10 cellular contexts compared by ENCODE assay signal in the genomic region with DNA sequence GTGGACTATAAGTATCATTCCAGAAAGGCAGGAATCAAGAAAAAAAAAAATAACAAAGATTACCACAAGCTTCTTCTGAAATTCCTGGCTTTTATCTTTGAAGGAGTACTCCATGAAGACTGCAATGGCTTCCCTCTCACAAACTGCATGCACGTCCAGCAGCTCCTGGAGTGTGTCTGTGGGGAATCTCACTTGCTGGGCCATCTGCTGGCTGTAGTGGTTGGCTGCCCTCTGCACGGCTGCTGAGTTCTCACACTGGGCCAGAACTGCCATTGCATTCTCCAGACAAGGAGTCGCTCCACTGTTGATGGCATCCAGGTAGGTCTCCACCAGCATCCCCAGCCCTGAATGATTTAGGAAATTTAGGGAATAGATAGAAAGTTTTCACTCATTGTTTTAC. TPM values are rescaled to one million over a fixed set of nuclear protein-coding genes. Genes with fewer than 3 reads are reported as not detected.
DNase-seq lines count a peak whose midpoint lies in the region; ATAC-seq and TF ChIP-seq lines count a peak whose summit lies in the region.
"Had no signal": no experiment of that assay in that cellular context is flagged by ENCODE, and none has a peak within 500 bp of the region (broad histone marks: within the 10 kb centered on the region; RNA-seq: fewer than 3 reads in every experiment).

No MANE protein-coding gene starts in this region.

- DNase-seq in adrenal gland (peak; percentile 30 to 78 (median 63)), hepatocyte (ENCODE audit: low spot score) (peak; percentile 58), retina (peak; percentile 3), tibial nerve (ENCODE audit: low spot score in 2 of 2) (no peak)
- no peak for DNase-seq in activated CD4-positive, alpha-beta T cell treated with anti-CD3 and anti-CD28 coated beads, Interleukin-2, amount 50 U/mL, for 4 hours
- no peak for DNase-seq in activated CD8-positive, alpha-beta memory T cell treated with anti-CD3 and anti-CD28 coated beads, Interleukin-2, amount 10 ng/mL, durations not matched to agents 7 days and 5 days
- DNase-seq: NCI-H1436 treated with DMSO at 0.1 percent for 48 hours had no signal

- no peaks in the 10 kb centered on the region for H3K79me2 ChIP-seq in hepatocyte

- TF ChIP-seq POLR2A in adrenal gland (IDR thresholded peaks at IDR 0.05) (no peak), tibial nerve (IDR thresholded peaks at IDR 0.05) (no peak)

- H3K4me1 ChIP-seq in HEK293 (ENCODE audit: control insufficient read depth, insufficient read depth, low read length) (no peaks in the 10 kb centered on the region), adrenal gland (replicated peaks in 1 of 2) (no peaks in the 10 kb centered on the region), hepatocyte (ENCODE audit: insufficient read depth) (no peaks in the 10 kb centered on the region), tibial nerve (peaks cover 0 to 10% (median 0%) of the 10 kb centered on the region in 4 donors)

- H3K9me3 Mint-ChIP-seq in activated CD8-positive, alpha-beta memory T cell treated with anti-CD3 and anti-CD28 coated beads, Interleukin-2, amount 10 ng/mL, durations not matched to agents 7 days and 5 days (ENCODE audit: low read depth), result no peaks in the 10 kb centered on the region

- no peak overlapping the region for H3K27ac Mint-ChIP-seq in activated CD8-positive, alpha-beta memory T cell treated with anti-CD3 and anti-CD28 coated beads, Interleukin-2, amount 10 ng/mL, durations not matched to agents 7 days and 5 days

- H3K4me3 Mint-ChIP-seq in activated CD8-positive, alpha-beta memory T cell treated with anti-CD3 and anti-CD28 coated beads, Interleukin-2, amount 10 ng/mL, durations not matched to agents 7 days and 5 days, result no peak overlapping the region

- no peaks in the 10 kb centered on the region for H3K27me3 Mint-ChIP-seq in activated CD8-positive, alpha-beta memory T cell treated with anti-CD3 and anti-CD28 coated beads, Interleukin-2, amount 10 ng/mL, durations not matched to agents 7 days and 5 days

- ATAC-seq in GM21447 (IDR thresholded peaks at IDR 0.05; ENCODE audit: unreplicated experiment), result no peak
- ATAC-seq in activated CD8-positive, alpha-beta memory T cell treated with anti-CD3 and anti-CD28 coated beads, Interleukin-2, amount 10 ng/mL, durations not matched to agents 7 days and 5 days, result no peak

- 51 to 63% (median 56%) methylated on average over 3 of the region's 3 CpGs for WGBS in adrenal gland, 4 donors
- 41% methylated on average over 3 of the region's 3 CpGs for WGBS in hepatocyte (ENCODE audit: low lambda C conversion rate, missing lambda C conversion rate)
- WGBS in tibial nerve, 2 donors, result 35 to 50% methylated on average over 3 of the region's 3 CpGs

- H3K4me1 Mint-ChIP-seq in activated CD8-positive, alpha-beta memory T cell treated with anti-CD3 and anti-CD28 coated beads, Interleukin-2, amount 10 ng/mL, durations not matched to agents 7 days and 5 days, result peaks cover 6% of the 10 kb centered on the region

- peak; percentile 36 for TF ChIP-seq CTCF in HEK293 (tag by site-specific recombination; IDR thresholded peaks at IDR 0.05)
- TF ChIP-seq CTCF in adrenal gland (IDR thresholded peaks at IDR 0.05), result peak in 5 of 6 experiments; percentile 16 to 49 (median 39)
- TF ChIP-seq CTCF in hepatocyte (IDR thresholded peaks at IDR 0.05; ENCODE audit: poor library complexity), result peak; percentile 34
- TF ChIP-seq CTCF in tibial nerve (IDR thresholded peaks at IDR 0.05), result peak in 1 of 5 experiments; percentile 11

- H3K36me3 Mint-ChIP-seq in activated CD8-positive, alpha-beta memory T cell treated with anti-CD3 and anti-CD28 coated beads, Interleukin-2, amount 10 ng/mL, durations not matched to agents 7 days and 5 days, result peaks cover 3% of the 10 kb centered on the region

- H4K20me1 ChIP-seq in hepatocyte (ENCODE audit: insufficient read depth, poor library complexity, severe bottlenecking), result no peaks in the 10 kb centered on the region

- H3K36me3 ChIP-seq in HEK293 (ENCODE audit: control insufficient read depth in 2 of 2, insufficient read depth in 1 of 2, low read length in 2 of 2), result no peaks in the 10 kb centered on the region
- no peaks in the 10 kb centered on the region for H3K36me3 ChIP-seq in adrenal gland (replicated peaks in 1 of 2)
- H3K36me3 ChIP-seq in hepatocyte (replicated peaks; ENCODE audit: insufficient read depth, low read depth), result no peaks in the 10 kb centered on the region
- no peaks in the 10 kb centered on the region for H3K36me3 ChIP-seq in tibial nerve

- peak in 1 of 2 donors; percentile 11 for TF ChIP-seq EP300 in tibial nerve (IDR thresholded peaks at IDR 0.05)

- H3K4me3 ChIP-seq in HEK293 (ENCODE audit: low read depth, low read length) (no peak overlapping the region), adrenal gland (no peak overlapping the region), hepatocyte (no peak overlapping the region), tibial nerve (no peak overlapping the region)

- intact Hi-C loops in adrenal gland (cut with DNase I), result no loop called here

- H3K27ac ChIP-seq in HEK293 (ENCODE audit: extremely low read depth, low read depth, low read length), result no peak overlapping the region
- H3K27ac ChIP-seq in adrenal gland, result no peak overlapping the region
- no peak overlapping the region for H3K27ac ChIP-seq in hepatocyte
- H3K27ac ChIP-seq in tibial nerve, result no peak overlapping the region

- POLR2A ChIA-PET in HEK293 (lab: Yijun Ruan, JAX), result no interaction called here

- no peak overlapping the region for H3K4me2 ChIP-seq in hepatocyte

- CTCF ChIA-PET in HEK293 (lab: Yijun Ruan, JAX), result interaction anchor here (0.9 kb wide), 1 partner anchor 62 kb away, joined by 5 read pairs; no protein-coding TSS in a partner anchor
- CTCF ChIA-PET in activated CD8-positive, alpha-beta memory T cell treated with anti-CD3 and anti-CD28 coated beads, Interleukin-2, amount 10 ng/mL, durations not matched to agents 7 days and 5 days (lab: Charles Lee), result interaction anchor here (0.7 to 1.0 kb wide), 2 partner anchors 24 to 68 kb away, joined by 3 to 4 read pairs; no protein-coding TSS in a partner anchor

- no peak overlapping the region for H2AFZ ChIP-seq in hepatocyte

- no peaks in the 10 kb centered on the region for H3K9me2 ChIP-seq in hepatocyte (replicated peaks; ENCODE audit: insufficient read depth)

- H3K9me3 ChIP-seq in HEK293 (ENCODE audit: control insufficient read depth, insufficient read depth, low read depth, low read length) (no peaks in the 10 kb centered on the region), adrenal gland (replicated peaks in 1 of 3) (no peaks in the 10 kb centered on the region), hepatocyte (ENCODE audit: low read depth) (no peaks in the 10 kb centered on the region), tibial nerve (no peaks in the 10 kb centered on the region)

- no peaks in the 10 kb centered on the region for H3K27me3 ChIP-seq in adrenal gland
- no peaks in the 10 kb centered on the region for H3K27me3 ChIP-seq in hepatocyte
- H3K27me3 ChIP-seq in tibial nerve, result no peaks in the 10 kb centered on the region

TF ChIP-seq in HEK293, 187 proteins besides CTCF, POLR2A, EP300 and RAD21 (continues in another document):
- no peak for TF ChIP-seq ZEB2 (tag by site-specific recombination; IDR thresholded peaks at IDR 0.05)
- TF ChIP-seq ZNF555 (tag by site-specific recombination; conservative IDR thresholded peaks at IDR 0.05), result no peak
- TF ChIP-seq, protein P1, sequence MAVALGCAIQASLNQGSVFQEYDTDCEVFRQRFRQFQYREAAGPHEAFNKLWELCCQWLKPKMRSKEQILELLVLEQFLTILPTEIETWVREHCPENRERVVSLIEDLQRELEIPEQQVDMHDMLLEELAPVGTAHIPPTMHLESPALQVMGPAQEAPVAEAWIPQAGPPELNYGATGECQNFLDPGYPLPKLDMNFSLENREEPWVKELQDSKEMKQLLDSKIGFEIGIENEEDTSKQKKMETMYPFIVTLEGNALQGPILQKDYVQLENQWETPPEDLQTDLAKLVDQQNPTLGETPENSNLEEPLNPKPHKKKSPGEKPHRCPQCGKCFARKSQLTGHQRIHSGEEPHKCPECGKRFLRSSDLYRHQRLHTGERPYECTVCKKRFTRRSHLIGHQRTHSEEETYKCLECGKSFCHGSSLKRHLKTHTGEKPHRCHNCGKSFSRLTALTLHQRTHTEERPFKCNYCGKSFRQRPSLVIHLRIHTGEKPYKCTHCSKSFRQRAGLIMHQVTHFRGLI (tag by site-specific recombination; IDR thresholded peaks at IDR 0.05), result no peak
- no peak for TF ChIP-seq ZNF311 (tag by site-specific recombination; IDR thresholded peaks at IDR 0.05; ENCODE audit: borderline replicate concordance)
- TF ChIP-seq KLF10 (tag by site-specific recombination; IDR thresholded peaks at IDR 0.05), result no peak
- TF ChIP-seq ZNF274 (IDR thresholded peaks at IDR 0.05; ENCODE audit: low read length), result no peak
- TF ChIP-seq ZNF274 (tag by site-specific recombination; IDR thresholded peaks at IDR 0.05; ENCODE audit: borderline replicate concordance), result no peak
- no peak for TF ChIP-seq ZNF10 (tag by site-specific recombination; IDR thresholded peaks at IDR 0.05)
- no peak for TF ChIP-seq SP2 (tag by site-specific recombination; IDR thresholded peaks at IDR 0.05)

RNA-seq across cellular contexts. Expression of gene GBP2, which starts 23.3 kb away (rescaled TPM):
- 100 to 1,000 TPM in 7 of 8 donors, 10 to 100 TPM in 1; 59.3 to 257 (median 204) TPM for total RNA-seq in adrenal gland
- polyA plus RNA-seq in adrenal gland, result 100 to 1,000 TPM; 184 to 356 (median 313) TPM
- total RNA-seq in hepatocyte, result 31.7 and 32.9 TPM in 2 replicates
- 11.0 and 13.9 TPM in 2 replicates for polyA plus RNA-seq in hepatocyte
- total RNA-seq in tibial nerve, result 10 to 100 TPM; 46.7 to 71.0 (median 55.5) TPM
- 100 to 1,000 TPM; 150 to 194 TPM for total RNA-seq in activated CD8-positive, alpha-beta memory T cell treated with anti-CD3 and anti-CD28 coated beads, Interleukin-2, amount 10 ng/mL, durations not matched to agents 7 days and 5 days

RNA-seq across cellular contexts. Expression of gene GBP7, which starts 26.6 kb away (rescaled TPM):
- under 1 TPM in 7 of 8 donors, not detected in 1; 0.14 to 0.74 (median 0.32) TPM for total RNA-seq in adrenal gland
- polyA plus RNA-seq in adrenal gland, result 1 to 10 TPM; 1.3 to 3.2 (median 2.0) TPM
- 0.63 and 1.0 TPM in 2 replicates for total RNA-seq in hepatocyte
- polyA plus RNA-seq in hepatocyte, result 0.06 and 0.27 TPM in 2 replicates
- total RNA-seq in tibial nerve, result not detected
- total RNA-seq in activated CD8-positive, alpha-beta memory T cell treated with anti-CD3 and anti-CD28 coated beads, Interleukin-2, amount 10 ng/mL, durations not matched to agents 7 days and 5 days, result under 1 TPM; 0.18 to 0.28 TPM
- total RNA-seq: mononuclear cell had no signal

RNA-seq across cellular contexts. Expression of gene GBP4, which starts 49.5 kb away (rescaled TPM):
- 10 to 100 TPM in 3 of 8 donors, 1 to 10 TPM in 5; 4.8 to 63.5 (median 8.8) TPM for total RNA-seq in adrenal gland
- polyA plus RNA-seq in adrenal gland, result 1 to 10 TPM; 6.2 to 8.9 (median 6.8) TPM
- total RNA-seq in hepatocyte, result 0.84 and 3.9 TPM in 2 replicates
- polyA plus RNA-seq in hepatocyte, result 0.28 and 0.66 TPM in 2 replicates
- 10 to 100 TPM in 2 of 4 donors, 1 to 10 TPM in 2; 4.0 to 24.0 (median 11.3) TPM for total RNA-seq in tibial nerve
- total RNA-seq in activated CD8-positive, alpha-beta memory T cell treated with anti-CD3 and anti-CD28 coated beads, Interleukin-2, amount 10 ng/mL, durations not matched to agents 7 days and 5 days, result 10 to 100 TPM; 69.7 to 78.6 TPM

Comparison
In these comparisons a context has a peak if more than half of its experiments do, and no peak if none do; other contexts are left out.
1. DNase-seq: peak in adrenal gland (7 of 7), hepatocyte (single experiment) and retina (single experiment); none in tibial nerve (0 of 2), activated CD4-positive, alpha-beta T cell treated with anti-CD3 and anti-CD28 coated beads, Interleukin-2, amount 50 U/mL, for 4 hours (0 of 2) and activated CD8-positive, alpha-beta memory T cell treated with anti-CD3 and anti-CD28 coated beads, Interleukin-2, amount 10 ng/mL, durations not matched to agents 7 days and 5 days (single experiment).